Comparison of ENCODE assay signal across 11 cellular contexts in genomic region chr2:221529177-221529942, GRCh38. TPM values are rescaled to one million over a fixed set of nuclear protein-coding genes. Genes with fewer than 3 reads are reported as not detected.
A peak's percentile ranks its signal among the peaks of the same experiment; 100 is the strongest.
DNase-seq lines count a peak whose midpoint lies in the region; ATAC-seq lines count a peak whose summit lies in the region.
"Had no signal": no experiment of that assay in that cellular context is flagged by ENCODE, and none has a peak within 500 bp of the region (broad histone marks: within the 10 kb centered on the region; RNA-seq: fewer than 3 reads in every experiment).

No MANE protein-coding gene starts in this region.

- H3K9me3 ChIP-seq in CD4-positive, CD25-positive, alpha-beta regulatory T cell (ENCODE audit: control insufficient read depth in 2 of 2, low read length in 2 of 2) = no peaks in the 10 kb centered on the region
- H3K9me3 ChIP-seq in SJSA1 (replicated peaks) = no peaks in the 10 kb centered on the region
- H3K9me3 ChIP-seq: body of pancreas had no signal

- H3K4me3 Mint-ChIP-seq in CD4-positive, CD25-positive, alpha-beta regulatory T cell = peak overlapping the region; percentile 41 to 77 (median 59)
- H3K4me3 Mint-ChIP-seq in naive B cell = no peak overlapping the region

- peak overlapping the region; percentile 75 to 95 (median 82) for H3K27ac Mint-ChIP-seq in CD4-positive, CD25-positive, alpha-beta regulatory T cell
- H3K27ac Mint-ChIP-seq in naive B cell = peak overlapping the region in 4 of 6 donors; percentile 3 to 91 (median 10)

- no peak overlapping the region for H3K27ac ChIP-seq in CD4-positive, CD25-positive, alpha-beta regulatory T cell (ENCODE audit: insufficient read depth, low read length, poor library complexity, severe bottlenecking)
- H3K27ac ChIP-seq in SJSA1 = peak overlapping the region; percentile 42; the same call in 1 of the 2 replicates
- H3K27ac ChIP-seq: body of pancreas had no signal

- H3K4me3 ChIP-seq in CD4-positive, CD25-positive, alpha-beta regulatory T cell (ENCODE audit: low read depth, low read length) = peak overlapping the region; percentile 68
- no peak overlapping the region for H3K4me3 ChIP-seq in SJSA1
- H3K4me3 ChIP-seq: body of pancreas had no signal

- no peak for ATAC-seq in CD4-positive, CD25-positive, alpha-beta regulatory T cell (ENCODE audit: low read depth in 2 of 2)
- ATAC-seq in naive B cell (ENCODE audit: low read depth in 2 of 2) = no peak
- no peak for ATAC-seq in HG03457 (IDR thresholded peaks at IDR 0.05; ENCODE audit: unreplicated experiment)
- ATAC-seq in HG03108 (IDR thresholded peaks at IDR 0.05; ENCODE audit: unreplicated experiment) = no peak
- ATAC-seq: body of pancreas, left lobe of liver had no signal

- peaks cover 41% of the 10 kb centered on the region for H3K4me1 ChIP-seq in CD4-positive, CD25-positive, alpha-beta regulatory T cell (ENCODE audit: control insufficient read depth, insufficient read depth, low read length, poor library complexity, severe bottlenecking)
- peaks cover 36% of the 10 kb centered on the region for H3K4me1 ChIP-seq in SJSA1 (replicated peaks)

- DNase-seq in CD4-positive, CD25-positive, alpha-beta regulatory T cell = no peak
- DNase-seq in SJSA1 (ENCODE audit: low read depth in 1 of 2, low spot score in 2 of 2) (peak in 1 of 2 experiments; percentile 6), dermis blood vessel endothelial cell (peak; percentile 47), naive B cell (no peak), NCI-H1105 treated with DMSO at 0.1 percent for 48 hours (lab: John Stamatoyannopoulos, UW) (no peak), DMS 273 (lab: John Stamatoyannopoulos, UW; ENCODE audit: unreplicated experiment) (no peak)
- DNase-seq: body of pancreas, NCI-H2107 had no signal

- H3K27me3 ChIP-seq in CD4-positive, CD25-positive, alpha-beta regulatory T cell (ENCODE audit: control insufficient read depth, insufficient read depth, low read length) = no peaks in the 10 kb centered on the region
- no peaks in the 10 kb centered on the region for H3K27me3 ChIP-seq in SJSA1 (replicated peaks)
- H3K27me3 ChIP-seq: body of pancreas had no signal

- H3K27me3 Mint-ChIP-seq in CD4-positive, CD25-positive, alpha-beta regulatory T cell = peaks cover 5% of the 10 kb centered on the region
- H3K27me3 Mint-ChIP-seq in naive B cell = no peaks in the 10 kb centered on the region

- H3K36me3 Mint-ChIP-seq in CD4-positive, CD25-positive, alpha-beta regulatory T cell = no peaks in the 10 kb centered on the region
- no peaks in the 10 kb centered on the region for H3K36me3 Mint-ChIP-seq in naive B cell

- peaks cover 0 to 1% (median 0%) of the 10 kb centered on the region in 7 donors for H3K9me3 Mint-ChIP-seq in CD4-positive, CD25-positive, alpha-beta regulatory T cell
- H3K9me3 Mint-ChIP-seq in naive B cell = no peaks in the 10 kb centered on the region

- H3K4me1 Mint-ChIP-seq in CD4-positive, CD25-positive, alpha-beta regulatory T cell = peaks cover 31 to 41% (median 36%) of the 10 kb centered on the region in 4 donors
- peaks cover 18 to 26% (median 25%) of the 10 kb centered on the region in 3 donors for H3K4me1 Mint-ChIP-seq in naive B cell

- no peaks in the 10 kb centered on the region for H3K36me3 ChIP-seq in CD4-positive, CD25-positive, alpha-beta regulatory T cell (ENCODE audit: control insufficient read depth, insufficient read depth, low read length)
- no peaks in the 10 kb centered on the region for H3K36me3 ChIP-seq in SJSA1

RNA-seq across cellular contexts. Expression of gene EPHA4, which starts 42.7 kb away (rescaled TPM):
- total RNA-seq in CD4-positive, CD25-positive, alpha-beta regulatory T cell = 23.5 TPM
- 10 to 100 TPM in 3 of 4 donors, 1 to 10 TPM in 1; 7.1 to 17.3 (median 12.0) TPM for polyA plus RNA-seq in CD4-positive, CD25-positive, alpha-beta regulatory T cell
- 1.3 and 2.7 TPM in 2 replicates for total RNA-seq in SJSA1 (2014; rRNA removed; shearing (Covaris generic))
- total RNA-seq in dermis blood vessel endothelial cell = 10.6 and 21.1 TPM in 2 replicates
- 10 to 100 TPM in 1 of 6 donors, 1 to 10 TPM in 4, under 1 TPM in 1; 0.84 to 14.3 (median 5.4) TPM for polyA plus RNA-seq in naive B cell (ENCODE audit: low read depth in 6 of 6)

Comparison
In these comparisons a context has a peak if more than half of its experiments do, and no peak if none do; other contexts are left out.
1. H3K4me3 Mint-ChIP-seq: peak in CD4-positive, CD25-positive, alpha-beta regulatory T cell (4 of 4); none in naive B cell (0 of 8).